Comparison of ENCODE assay signal across 20 cellular contexts in the genomic region with DNA sequence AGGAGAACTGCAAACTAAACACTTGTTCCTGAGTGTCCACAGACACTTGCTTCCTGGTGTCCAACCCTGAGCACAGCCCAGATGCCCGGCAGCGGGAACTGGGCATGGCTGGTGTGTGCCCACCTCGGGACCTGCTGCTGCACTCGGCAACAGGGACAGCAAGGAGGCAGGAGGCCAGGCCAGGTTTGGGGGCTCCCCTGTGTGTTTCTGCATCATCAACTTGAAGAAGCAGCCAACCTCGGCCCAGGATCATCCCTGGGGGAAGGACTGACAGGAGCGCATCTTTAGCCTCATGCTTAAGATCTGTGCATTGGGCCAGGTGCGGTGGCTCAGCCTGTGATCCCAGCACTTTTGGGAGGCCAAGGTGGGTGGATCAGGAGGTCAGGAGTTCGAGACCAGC. TPM values are rescaled to one million over a fixed set of nuclear protein-coding genes. Genes with fewer than 3 reads are reported as not detected.
DNase-seq lines count a peak whose midpoint lies in the region; ATAC-seq and TF ChIP-seq lines count a peak whose summit lies in the region.
"Had no signal": no experiment of that assay in that cellular context is flagged by ENCODE, and none has a peak within 500 bp of the region (broad histone marks: within the 10 kb centered on the region; RNA-seq: fewer than 3 reads in every experiment).

No MANE protein-coding gene starts in this region.

- H3K4me3 Mint-ChIP-seq in nephron progenitor cell, result no peak overlapping the region
- H3K4me3 Mint-ChIP-seq in activated CD8-positive, alpha-beta T cell treated with anti-CD3 and anti-CD28 coated beads for 36 hours, result no peak overlapping the region
- H3K4me3 Mint-ChIP-seq: CD8-positive, alpha-beta T cell; HFFc6; IgD-negative memory B cell had no signal

- POLR2A ChIA-PET in RWPE1 (lab: Yijun Ruan, JAX; ENCODE audit: low non-redundant PET), result no interaction called here
- POLR2A ChIA-PET in activated CD8-positive, alpha-beta T cell treated with anti-CD3 and anti-CD28 coated beads for 36 hours (lab: Charles Lee), result no interaction called here

- no peak for ATAC-seq in Right ventricle myocardium inferior
- ATAC-seq in left cardiac atrium, result no peak
- no peak for ATAC-seq in activated CD8-positive, alpha-beta T cell treated with anti-CD3 and anti-CD28 coated beads for 36 hours
- ATAC-seq: CD8-positive, alpha-beta T cell; GM12878; HCT116 had no signal

- H3K27me3 Mint-ChIP-seq in nephron progenitor cell (ENCODE audit: low read depth, poor library complexity), result no peaks in the 10 kb centered on the region
- H3K27me3 Mint-ChIP-seq in activated CD8-positive, alpha-beta T cell treated with anti-CD3 and anti-CD28 coated beads for 36 hours, result no peaks in the 10 kb centered on the region

- H3K27ac Mint-ChIP-seq in nephron progenitor cell, result peak overlapping the region; percentile 85
- H3K27ac Mint-ChIP-seq in activated CD8-positive, alpha-beta T cell treated with anti-CD3 and anti-CD28 coated beads for 36 hours, result no peak overlapping the region
- H3K27ac Mint-ChIP-seq: HFFc6 had no signal

- peaks cover 5% of the 10 kb centered on the region for H3K4me1 Mint-ChIP-seq in nephron progenitor cell
- H3K4me1 Mint-ChIP-seq in activated CD8-positive, alpha-beta T cell treated with anti-CD3 and anti-CD28 coated beads for 36 hours (ENCODE audit: low read depth), result peaks cover 11% of the 10 kb centered on the region

- DNase-seq in Right ventricle myocardium inferior (ENCODE audit: missing footprints) (peak; percentile 54), left cardiac atrium (no peak), RWPE1 (ENCODE audit: low spot score) (no peak), nephron progenitor cell (no peak), cerebellum (ENCODE audit: low spot score) (no peak)
- DNase-seq in activated CD8-positive, alpha-beta T cell treated with anti-CD3 and anti-CD28 coated beads for 36 hours, result no peak
- DNase-seq in activated CD4-positive, alpha-beta T cell treated with anti-CD3 and anti-CD28 coated beads for 1 hour, result no peak
- DNase-seq: AML-193; Calu3; CD8-positive, alpha-beta T cell; DMS79 treated with DMSO at 0.1 percent for 48 hours; GM23248; H7; HFFc6 had no signal

- H3K27ac ChIP-seq in RWPE1, result peak overlapping the region; percentile 8; the same call in 1 of the 2 replicates
- H3K27ac ChIP-seq: 22Rv1, A549, GM23248, HL-60 had no signal

- CTCF ChIA-PET in RWPE1 (lab: Yijun Ruan, JAX), result interaction anchor here (2.1 kb wide), 1 partner anchor 18 kb away, joined by 5 read pairs; no protein-coding TSS in a partner anchor
- CTCF ChIA-PET in activated CD8-positive, alpha-beta T cell treated with anti-CD3 and anti-CD28 coated beads for 36 hours (lab: Charles Lee), result no interaction called here

- no peak for TF ChIP-seq CTCF in RWPE1 (conservative IDR thresholded peaks at IDR 0.05; ENCODE audit: low read depth)
- no peak for TF ChIP-seq CTCF in nephron progenitor cell (IDR thresholded peaks at IDR 0.05)
- no peak for TF ChIP-seq CTCF in activated CD8-positive, alpha-beta T cell treated with anti-CD3 and anti-CD28 coated beads for 36 hours (IDR thresholded peaks at IDR 0.05)

- peaks cover 39% of the 10 kb centered on the region for H3K36me3 Mint-ChIP-seq in nephron progenitor cell (ENCODE audit: low read depth)
- peaks cover 6% of the 10 kb centered on the region for H3K36me3 Mint-ChIP-seq in activated CD8-positive, alpha-beta T cell treated with anti-CD3 and anti-CD28 coated beads for 36 hours (ENCODE audit: low read depth)
- H3K36me3 Mint-ChIP-seq: IgD-negative memory B cell had no signal

- intact Hi-C loops in Right ventricle myocardium inferior (cut with DNase I) (no loop called here), left cardiac atrium (cut with DNase I) (no loop called here)
- intact Hi-C loops in activated CD8-positive, alpha-beta T cell treated with anti-CD3 and anti-CD28 coated beads for 36 hours (cut with micrococcal nuclease), result no loop called here

- H3K9me3 Mint-ChIP-seq in nephron progenitor cell, result no peaks in the 10 kb centered on the region
- no peaks in the 10 kb centered on the region for H3K9me3 Mint-ChIP-seq in activated CD8-positive, alpha-beta T cell treated with anti-CD3 and anti-CD28 coated beads for 36 hours
- H3K9me3 Mint-ChIP-seq: CD8-positive, alpha-beta T cell; HFFc6; IgD-negative memory B cell had no signal

RNA-seq across cellular contexts. Expression of a gene that starts 35.1 kb away (rescaled TPM):
- total RNA-seq in Right ventricle myocardium inferior (12.8 TPM), left cardiac atrium (10 to 100 TPM; 24.4 to 80.0 TPM), cerebellum (36.6 TPM)
- total RNA-seq in activated CD8-positive, alpha-beta T cell treated with anti-CD3 and anti-CD28 coated beads for 36 hours, result 10 to 100 TPM; 54.7 to 56.5 TPM
